ENCODE assay signal across 9 cellular contexts in the genomic region with DNA sequence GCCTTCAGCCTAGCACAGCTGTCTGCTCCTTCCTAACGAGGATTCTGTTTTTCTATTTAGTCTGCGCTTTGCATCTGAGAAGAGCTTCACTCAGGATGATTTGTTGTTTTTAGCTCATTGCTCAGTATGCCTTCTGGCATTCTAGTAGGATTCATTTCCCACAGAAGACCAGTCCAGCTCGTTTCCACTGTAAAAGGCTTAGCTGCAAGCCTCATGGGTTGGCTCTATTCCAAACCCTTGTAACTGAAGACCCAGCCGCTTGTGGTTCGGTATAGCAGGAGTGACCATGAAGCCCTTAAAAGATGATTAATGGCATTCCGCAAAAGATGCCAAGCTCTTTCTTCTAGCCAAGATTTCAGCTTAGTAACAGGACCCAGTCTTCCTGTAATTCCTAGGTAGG. TPM values are rescaled to one million over a fixed set of nuclear protein-coding genes. Genes with fewer than 3 reads are reported as not detected.
DNase-seq lines count a peak whose midpoint lies in the region; ATAC-seq and TF ChIP-seq lines count a peak whose summit lies in the region.
"Had no signal": no experiment of that assay in that cellular context is flagged by ENCODE, and none has a peak within 500 bp of the region (broad histone marks: within the 10 kb centered on the region; RNA-seq: fewer than 3 reads in every experiment).

No MANE protein-coding gene starts in this region.

- H3K27me3 Mint-ChIP-seq in natural killer cell treated with Interleukin-12 subunit alpha and Interleukin-12 subunit beta and Interleukin-15 and Interleukin-18, amount 100 ng/mL, for 72 hours: peaks cover 23 to 41% of the 10 kb centered on the region in 2 donors

- ATAC-seq in GM18520 (IDR thresholded peaks at IDR 0.05; ENCODE audit: unreplicated experiment) (no peak), GM19023 (IDR thresholded peaks at IDR 0.05; ENCODE audit: unreplicated experiment) (no peak), GM18517 (IDR thresholded peaks at IDR 0.05; ENCODE audit: unreplicated experiment) (no peak)
- ATAC-seq in natural killer cell treated with Interleukin-12 subunit alpha and Interleukin-12 subunit beta and Interleukin-15 and Interleukin-18, amount 100 ng/mL, for 72 hours: no peak

- no peaks in the 10 kb centered on the region for H3K4me1 Mint-ChIP-seq in natural killer cell treated with Interleukin-12 subunit alpha and Interleukin-12 subunit beta and Interleukin-15 and Interleukin-18, amount 100 ng/mL, for 72 hours (ENCODE audit: low read depth in 2 of 2)

- no peaks in the 10 kb centered on the region for H3K9me3 Mint-ChIP-seq in natural killer cell treated with Interleukin-12 subunit alpha and Interleukin-12 subunit beta and Interleukin-15 and Interleukin-18, amount 100 ng/mL, for 72 hours

- no peak overlapping the region for H3K27ac Mint-ChIP-seq in natural killer cell treated with Interleukin-12 subunit alpha and Interleukin-12 subunit beta and Interleukin-15 and Interleukin-18, amount 100 ng/mL, for 72 hours

- DNase-seq in HT-29 (ENCODE audit: low spot score) (peak; percentile 96), fibroblast of peridontal ligament (ENCODE audit: extremely low read depth) (peak; percentile 96), smooth muscle cell of the brain vasculature (ENCODE audit: low read depth, low spot score) (peak; percentile 99)
- no peak for DNase-seq in natural killer cell treated with Interleukin-12 subunit alpha and Interleukin-12 subunit beta and Interleukin-15 and Interleukin-18, amount 100 ng/mL, for 72 hours (ENCODE audit: low spot score)

- no peak overlapping the region for H3K4me3 Mint-ChIP-seq in natural killer cell treated with Interleukin-12 subunit alpha and Interleukin-12 subunit beta and Interleukin-15 and Interleukin-18, amount 100 ng/mL, for 72 hours

- H3K36me3 Mint-ChIP-seq in natural killer cell treated with Interleukin-12 subunit alpha and Interleukin-12 subunit beta and Interleukin-15 and Interleukin-18, amount 100 ng/mL, for 72 hours: no peaks in the 10 kb centered on the region

TF ChIP-seq in PFSK-1, 5 proteins besides CTCF, POLR2A, EP300 and RAD21:
- TF ChIP-seq SIN3A (IDR thresholded peaks at IDR 0.05; ENCODE audit: borderline replicate concordance, insufficient read depth, low read length): peak; percentile 70; the same call in 1 of the 2 replicates
- no peak for TF ChIP-seq REST (IDR thresholded peaks at IDR 0.05; ENCODE audit: insufficient read depth in 1 of 2, low read depth in 2 of 2, low read length in 2 of 2)
TF ChIP-seq in PFSK-1: peak in this region for 1.

RNA-seq across cellular contexts. Expression of gene ADGRF1, which starts 7.2 kb away (rescaled TPM):
- total RNA-seq in HT-29 (2014; rRNA removed; shearing (Covaris generic)): 7.6 and 9.1 TPM in 2 replicates
- polyA plus RNA-seq in PFSK-1 (2012; ENCODE audit: insufficient read length, low read depth): not detected
- not detected for total RNA-seq in natural killer cell treated with Interleukin-12 subunit alpha and Interleukin-12 subunit beta and Interleukin-15 and Interleukin-18, amount 100 ng/mL, for 72 hours
- total RNA-seq: skeletal muscle tissue had no signal
